In genomic region chr11:44911031-44911814, GRCh38 we compare ENCODE assay signal across 1 cellular context.
TF ChIP-seq lines count a peak whose summit lies in the region.

No MANE protein-coding gene starts in this region.

TF ChIP-seq in H1, 55 proteins besides CTCF, POLR2A, EP300 and RAD21:
- TF ChIP-seq SP1 (IDR thresholded peaks at IDR 0.05; ENCODE audit: low read depth, low read length) (0 out of 2 replicates have a peak, but pooled peaks have one; percentile 13), RBBP5 (IDR thresholded peaks at IDR 0.05; ENCODE audit: borderline replicate concordance, low read depth, low read length) (0 out of 2 replicates have a peak, but pooled peaks have one; percentile 24), TBP (IDR thresholded peaks at IDR 0.05; ENCODE audit: low read depth, low read length) (0 out of 2 replicates have a peak, but pooled peaks have one; percentile 27), ASH2L (IDR thresholded peaks at IDR 0.05; ENCODE audit: low read length) (no peak), FOSL1 (IDR thresholded peaks at IDR 0.05; ENCODE audit: insufficient read depth, low read depth, low read length) (no peak), YY1 (IDR thresholded peaks at IDR 0.05; ENCODE audit: low read depth, low read length) (0 out of 2 replicates have a peak, but pooled peaks have one; percentile 17), SIN3A (conservative IDR thresholded peaks at IDR 0.05 in 1 of 2, IDR thresholded peaks at IDR 0.05 in 1 of 2; ENCODE audit: low read depth in 1 of 2, low read length in 2 of 2) (0 out of 4 replicates have a peak, but pooled peaks have one; percentile 27 to 67), RFX5 (IDR thresholded peaks at IDR 0.05; ENCODE audit: borderline replicate concordance, low read depth, low read length) (no peak), TEAD4 (IDR thresholded peaks at IDR 0.05; ENCODE audit: low read depth, low read length) (no peak), ZNF274 (IDR thresholded peaks at IDR 0.05; ENCODE audit: borderline replicate concordance, extremely low read depth, low read length) (no peak), CHD2 (IDR thresholded peaks at IDR 0.05; ENCODE audit: low read length) (no peak), NANOG (IDR thresholded peaks at IDR 0.05; ENCODE audit: insufficient read depth, low read depth, low read length, poor library complexity, severe bottlenecking) (no peak)
